Comparison of ENCODE assay signal across 28 cellular contexts in the genomic region with DNA sequence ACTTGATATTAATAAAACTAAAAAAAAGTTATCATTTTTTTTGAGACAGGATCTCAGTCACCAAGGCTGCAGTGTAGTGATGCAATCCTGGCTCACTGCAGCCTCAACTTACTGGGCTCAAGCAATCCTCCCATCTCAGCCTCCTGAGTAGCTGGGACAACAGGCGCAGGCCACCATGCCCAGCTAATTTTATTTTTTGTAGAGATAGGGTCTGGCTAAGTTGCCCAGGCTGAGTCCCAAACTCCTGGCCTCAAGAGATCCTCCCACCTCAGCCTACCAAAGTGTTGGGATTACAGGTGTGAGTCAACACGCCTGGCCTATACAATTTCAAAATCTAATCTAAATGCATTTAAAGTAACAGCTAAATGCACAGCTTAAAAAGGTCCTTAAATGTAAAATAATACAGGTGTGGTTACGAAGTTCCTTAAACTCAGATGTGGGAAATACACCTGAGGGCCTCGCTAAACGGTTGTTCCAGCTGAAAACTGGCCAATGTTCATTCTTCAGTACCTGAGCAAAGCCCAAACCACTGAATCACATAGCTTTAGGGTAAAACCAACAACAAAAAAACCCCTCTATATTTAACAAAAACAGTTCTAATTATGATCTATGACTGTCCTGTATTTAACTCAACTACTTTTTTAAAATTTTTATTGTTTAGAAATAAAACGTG.
"Had no signal": no experiment of that assay in that cellular context is flagged by ENCODE, and none has a peak within 500 bp of the region (broad histone marks: within the 10 kb centered on the region; RNA-seq: fewer than 3 reads in every experiment).

No MANE protein-coding gene starts in this region.

- H3K27me3 ChIP-seq: cardiac muscle cell, colonic mucosa, heart left ventricle, left lung, testis, vagina had no signal

- DNase-seq: activated CD4-positive, alpha-beta T cell treated with anti-CD3 and anti-CD28 coated beads for 48 hours; activated CD4-positive, alpha-beta T cell treated with anti-CD3 and anti-CD28 coated beads, Interleukin-2, amount 50 U/mL, for 48 hours; activated effector memory CD4-positive, alpha-beta T cell treated with Interleukin-2 at 50 U/mL for 16 hours; activated naive CD4-positive, alpha-beta T cell treated with Interleukin-2 at 50 U/mL for 16 hours; anterior cingulate cortex; cerebellar nuclear complex; colonic mucosa; effector memory CD4-positive, alpha-beta T cell; foreskin fibroblast; heart left ventricle; hypothalamus; immature natural killer cell; kidney glomerular epithelial cell; left lung; lower lobe of right lung; mucosa of descending colon; posterior cingulate gyrus; right cardiac atrium; stimulated activated CD4-positive, alpha-beta T cell treated with anti-CD3 and anti-CD28 coated beads, Interleukin-2, amount 100 ng/mL, for 48 hours; stimulated activated naive CD8-positive, alpha-beta T cell treated with anti-CD3 and anti-CD28 coated beads, Interleukin-15, Interleukin-2, amounts not matched to agents 100 U/mL and 50 U/mL, for 24 hours; testis had no signal

- H3K4me1 ChIP-seq: colonic mucosa had no signal

- H3K27ac ChIP-seq: cardiac muscle cell, colonic mucosa, heart left ventricle, left lung, lower lobe of right lung, testis, vagina, VCaP had no signal

- H3K27ac Mint-ChIP-seq: activated naive CD8-positive, alpha-beta T cell; natural killer cell treated with Interleukin-12 subunit alpha and Interleukin-12 subunit beta and Interleukin-15 and Interleukin-18, amount 100 ng/mL, for 72 hours; type B pancreatic cell had no signal

- H3K4me3 ChIP-seq: cardiac muscle cell, colonic mucosa, heart left ventricle, left lung, lower lobe of right lung, mucosa of descending colon, testis, vagina had no signal

- ATAC-seq: activated CD4-positive, CD25-positive, alpha-beta regulatory T cell treated with anti-CD3 and anti-CD28 coated beads, Interleukin-2, amount 50 U/mL, for 24 hours; heart left ventricle; left lung; lower lobe of right lung; mucosa of descending colon; natural killer cell treated with Interleukin-12 subunit alpha and Interleukin-12 subunit beta and Interleukin-15 and Interleukin-18, amount 100 ng/mL, for 72 hours; right cardiac atrium; stimulated activated naive CD8-positive, alpha-beta T cell treated with anti-CD3 and anti-CD28 coated beads, Interleukin-15, Interleukin-2, amounts not matched to agents 100 U/mL and 50 U/mL, for 24 hours had no signal

- H3K27me3 Mint-ChIP-seq: activated naive CD8-positive, alpha-beta T cell; natural killer cell treated with Interleukin-12 subunit alpha and Interleukin-12 subunit beta and Interleukin-15 and Interleukin-18, amount 100 ng/mL, for 72 hours; type B pancreatic cell had no signal

- H3K9me3 Mint-ChIP-seq: immature natural killer cell; natural killer cell treated with Interleukin-12 subunit alpha and Interleukin-12 subunit beta and Interleukin-15 and Interleukin-18, amount 100 ng/mL, for 72 hours; type B pancreatic cell had no signal

- H3K4me3 Mint-ChIP-seq: activated naive CD8-positive, alpha-beta T cell; immature natural killer cell; natural killer cell treated with Interleukin-12 subunit alpha and Interleukin-12 subunit beta and Interleukin-15 and Interleukin-18, amount 100 ng/mL, for 72 hours; type B pancreatic cell had no signal

- H3K9me3 ChIP-seq: colonic mucosa, heart left ventricle, left lung, lower lobe of right lung, mucosa of descending colon, testis, vagina had no signal
